Comparison of ENCODE assay signal across 8 cellular contexts in the genomic region with DNA sequence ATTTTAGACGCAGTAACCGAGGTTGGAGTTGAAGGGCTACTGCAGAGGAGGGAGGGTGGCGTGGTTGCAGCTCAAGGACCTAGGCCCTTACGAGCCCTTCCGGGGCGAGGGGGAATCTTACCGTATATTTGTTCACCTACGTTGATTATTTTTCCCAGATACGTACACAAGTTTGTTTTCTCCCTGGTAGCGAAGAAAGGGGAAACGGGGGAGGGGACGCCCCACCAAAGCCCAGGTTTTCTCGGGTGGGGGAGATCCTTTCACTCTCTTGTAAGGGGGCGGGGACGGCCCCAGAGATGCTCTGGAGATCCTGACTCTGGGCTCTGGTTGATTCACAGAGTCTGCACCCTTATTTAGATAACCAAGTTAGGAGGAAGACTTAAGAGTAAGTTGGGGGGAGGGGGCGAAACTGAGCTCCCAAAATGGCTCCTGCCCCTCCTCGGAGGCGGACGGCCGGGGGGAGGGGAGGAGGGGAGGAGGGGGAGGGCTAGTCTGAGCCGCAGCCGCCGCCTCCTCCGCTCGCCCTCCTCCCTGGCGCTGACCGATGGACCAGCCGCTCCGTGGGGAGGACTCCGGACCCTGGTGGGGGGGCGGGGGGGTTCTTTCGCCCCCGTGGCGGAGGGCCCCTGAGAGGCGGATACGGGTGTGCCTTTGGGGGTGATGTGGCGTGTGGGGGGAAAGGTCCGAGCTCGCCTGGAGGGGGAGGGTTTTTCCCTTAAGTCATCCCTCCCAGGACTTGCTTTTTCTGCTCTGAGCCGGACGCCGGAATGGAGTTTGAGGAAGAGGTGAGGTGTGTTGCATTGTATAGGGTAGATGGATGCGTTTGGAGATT. TPM values are rescaled to one million over a fixed set of nuclear protein-coding genes. Genes with fewer than 3 reads are reported as not detected.
DNase-seq lines count a peak whose midpoint lies in the region; ATAC-seq and TF ChIP-seq lines count a peak whose summit lies in the region.

No MANE protein-coding gene starts in this region.

- peak overlapping the region; percentile 99 for H3K9ac ChIP-seq in rectal smooth muscle tissue (ENCODE audit: low read length)

- H3K9me3 ChIP-seq in ascending aorta, result no peaks in the 10 kb centered on the region
- H3K9me3 ChIP-seq in aorta (ENCODE audit: control insufficient read depth, low read length), result no peaks in the 10 kb centered on the region

- intact Hi-C loops in ascending aorta (cut with DNase I) (loop anchor here (5.0 to 10.0 kb wide), 5 partner anchors 232 to 1428 kb away; a partner anchor contains a TSS), aorta (cut with DNase I) (loop anchor here (5.0 to 10.0 kb wide), 3 partner anchors 128 to 776 kb away; a partner anchor contains a TSS)

- 1% methylated on average over 29 to 43 of the region's 43 CpGs for WGBS in aorta, 2 donors

- ATAC-seq in aorta (ENCODE audit: low FRiP score) (peak; percentile 74), HG03378 (IDR thresholded peaks at IDR 0.05; ENCODE audit: unreplicated experiment) (no peak)

- H3K27me3 Mint-ChIP-seq in T-helper 2 cell treated with Interferon-gamma antibody and Interleukin-4, amounts not matched to agents 5 μg/mL and 100 μg/mL, for 36 hours (ENCODE audit: low read depth), result no peaks in the 10 kb centered on the region

- DNase-seq in GDM1 (lab: John Stamatoyannopoulos, UW) (peak; percentile 69), NCI-H1092 (lab: John Stamatoyannopoulos, UW) (peak; percentile 40), ascending aorta (ENCODE audit: low spot score in 2 of 2) (peak; percentile 66 to 93), hepatic stellate cell (ENCODE audit: low spot score) (peak; percentile 85), aorta (peak; percentile 96 to 97)
- peak; percentile 82 for DNase-seq in T-helper 2 cell treated with Interferon-gamma antibody and Interleukin-4, amounts not matched to agents 5 μg/mL and 100 μg/mL, for 36 hours (ENCODE audit: low spot score)

- no peak for TF ChIP-seq CTCF in ascending aorta (IDR thresholded peaks at IDR 0.05)

- peaks cover 58% of the 10 kb centered on the region for H3K36me3 Mint-ChIP-seq in T-helper 2 cell treated with Interferon-gamma antibody and Interleukin-4, amounts not matched to agents 5 μg/mL and 100 μg/mL, for 36 hours (ENCODE audit: low read depth)

- H3K27me3 ChIP-seq in ascending aorta (no peaks in the 10 kb centered on the region), rectal smooth muscle tissue (ENCODE audit: control insufficient read depth, insufficient read depth, low read length) (no peaks in the 10 kb centered on the region), aorta (ENCODE audit: control insufficient read depth in 1 of 2, insufficient read depth in 2 of 2, low read length in 1 of 2) (peaks cover 0 to 2% of the 10 kb centered on the region in 2 donors)

- H3K4me1 ChIP-seq in ascending aorta, result peaks cover 0 to 24% of the 10 kb centered on the region in 2 donors
- H3K4me1 ChIP-seq in rectal smooth muscle tissue (ENCODE audit: control insufficient read depth, insufficient read depth, low read length), result peaks cover 13% of the 10 kb centered on the region
- no peaks in the 10 kb centered on the region for H3K4me1 ChIP-seq in aorta (ENCODE audit: control insufficient read depth in 1 of 2, insufficient read depth in 2 of 2, low read length in 2 of 2)

- peak overlapping the region; percentile 70 to 95 for H3K4me3 ChIP-seq in ascending aorta
- H3K4me3 ChIP-seq in rectal smooth muscle tissue (ENCODE audit: low read length), result peak overlapping the region; percentile 99
- H3K4me3 ChIP-seq in aorta (ENCODE audit: low read length in 2 of 2), result peak overlapping the region; percentile 96 to 97

- peak overlapping the region; percentile 93 for H3K4me3 Mint-ChIP-seq in T-helper 2 cell treated with Interferon-gamma antibody and Interleukin-4, amounts not matched to agents 5 μg/mL and 100 μg/mL, for 36 hours

- no peaks in the 10 kb centered on the region for H3K9me3 Mint-ChIP-seq in T-helper 2 cell treated with Interferon-gamma antibody and Interleukin-4, amounts not matched to agents 5 μg/mL and 100 μg/mL, for 36 hours

- H3K4me1 Mint-ChIP-seq in T-helper 2 cell treated with Interferon-gamma antibody and Interleukin-4, amounts not matched to agents 5 μg/mL and 100 μg/mL, for 36 hours (ENCODE audit: low read depth), result peaks cover 21% of the 10 kb centered on the region

- H3K36me3 ChIP-seq in ascending aorta (peaks cover 17 to 31% of the 10 kb centered on the region in 2 donors), rectal smooth muscle tissue (ENCODE audit: control insufficient read depth, insufficient read depth, low read length) (peaks cover 13% of the 10 kb centered on the region), aorta (ENCODE audit: control insufficient read depth in 1 of 2, insufficient read depth in 2 of 2, low read length in 1 of 2) (peaks cover 0 to 7% of the 10 kb centered on the region in 2 donors)

- H3K27ac Mint-ChIP-seq in T-helper 2 cell treated with Interferon-gamma antibody and Interleukin-4, amounts not matched to agents 5 μg/mL and 100 μg/mL, for 36 hours, result peak overlapping the region; percentile 99

- H3K27ac ChIP-seq in ascending aorta, result peak overlapping the region; percentile 98 to 99
- peak overlapping the region; percentile 100 for H3K27ac ChIP-seq in rectal smooth muscle tissue (ENCODE audit: low read depth, low read length)
- H3K27ac ChIP-seq in aorta (ENCODE audit: low read depth in 1 of 2, low read length in 2 of 2), result peak overlapping the region; percentile 100

RNA-seq across cellular contexts. Expression of a gene that starts 2.2 kb away (rescaled TPM):
- total RNA-seq in ascending aorta (140 TPM), aorta (100 to 1,000 TPM; 166 to 181 TPM)
- polyA plus RNA-seq in aorta, result 100 to 1,000 TPM in 1 of 2 donors, 10 to 100 TPM in 1; 71.0 to 145 TPM

RNA-seq across cellular contexts. Expression of a gene that starts 17.7 kb away (rescaled TPM):
- total RNA-seq in ascending aorta, result 28.0 TPM
- total RNA-seq in aorta, result 100 to 1,000 TPM in 1 of 2 donors, 10 to 100 TPM in 1; 36.9 to 109 TPM
- polyA plus RNA-seq in aorta, result 10 to 100 TPM in 1 of 2 donors, 1 to 10 TPM in 1; 9.8 to 33.3 TPM

RNA-seq across cellular contexts. Expression of a gene that starts 29.8 kb away (rescaled TPM):
- 26.8 TPM for total RNA-seq in ascending aorta
- total RNA-seq in aorta, result 10 to 100 TPM; 20.1 to 73.1 TPM
- polyA plus RNA-seq in aorta, result 10 to 100 TPM in 1 of 2 donors, 1 to 10 TPM in 1; 3.6 to 35.7 TPM

RNA-seq across cellular contexts. Expression of a gene that starts 38.8 kb away (rescaled TPM):
- total RNA-seq in ascending aorta (358 TPM), aorta (10 to 100 TPM; 10.4 to 16.7 TPM)
- polyA plus RNA-seq in aorta, result 1 to 10 TPM in 1 of 2 donors, under 1 TPM in 1; 0.28 to 2.8 TPM

Comparison
In these comparisons a context has a peak if more than half of its experiments do, and no peak if none do; other contexts are left out.
1. DNase-seq: peak in every context shown above with its lines; median percentile 96 in aorta; 85 in hepatic stellate cell; 82 in T-helper 2 cell treated with Interferon-gamma antibody and Interleukin-4, amounts not matched to agents 5 μg/mL and 100 μg/mL, for 36 hours; 80 in ascending aorta; 69 in GDM1; 40 in NCI-H1092.